In genomic region chr15:76012021-76012551, GRCh38 we compare ENCODE assay signal across 11 cellular contexts. TPM values are rescaled to one million over a fixed set of nuclear protein-coding genes. Genes with fewer than 3 reads are reported as not detected.
DNase-seq lines count a peak whose midpoint lies in the region; ATAC-seq lines count a peak whose summit lies in the region.
"Had no signal": no experiment of that assay in that cellular context is flagged by ENCODE, and none has a peak within 500 bp of the region (broad histone marks: within the 10 kb centered on the region; RNA-seq: fewer than 3 reads in every experiment).

TSS of gene NRG4 (minus strand) at chr15:76012424. CDS start at chr15:76011230, 1,194 bp downstream.

- H3K4me1 Mint-ChIP-seq in stimulated activated naive CD8-positive, alpha-beta T cell treated with anti-CD3 and anti-CD28 coated beads, Interleukin-15, Interleukin-2, amounts not matched to agents 100 ng/mL and 50 ng/mL, for 24 hours (ENCODE audit: low read depth), result peaks cover 6% of the 10 kb centered on the region
- peaks cover 4% of the 10 kb centered on the region for H3K4me1 Mint-ChIP-seq in T-helper 17 cell

- no peak for DNase-seq in stimulated activated naive CD8-positive, alpha-beta T cell treated with anti-CD3 and anti-CD28 coated beads, Interleukin-15, Interleukin-2, amounts not matched to agents 100 U/mL and 50 U/mL, for 24 hours
- DNase-seq in T-helper 17 cell (no peak), kidney tubule cell (ENCODE audit: low spot score) (peak; percentile 4), aorta (no peak), activated T-cell treated with anti-CD3 and anti-CD28 coated beads for 4 hours (no peak)
- DNase-seq: activated CD4-positive, alpha-beta T cell treated with anti-CD3 and anti-CD28 coated beads, Interleukin-2, amount 10 ng/mL, durations not matched to agents 24 days and 14 days; NCI-H1436; occipital lobe had no signal

- peak within 1 kb of the TSS; percentile 6 to 34 for H3K4me3 ChIP-seq in aorta (ENCODE audit: low read length in 2 of 2)

- peaks cover 3% of the 10 kb centered on the region for H3K36me3 Mint-ChIP-seq in stimulated activated naive CD8-positive, alpha-beta T cell treated with anti-CD3 and anti-CD28 coated beads, Interleukin-15, Interleukin-2, amounts not matched to agents 100 ng/mL and 50 ng/mL, for 24 hours (ENCODE audit: low read depth)
- H3K36me3 Mint-ChIP-seq in T-helper 17 cell (ENCODE audit: low read depth), result no peaks in the 10 kb centered on the region

- H3K27me3 ChIP-seq in aorta (ENCODE audit: control insufficient read depth in 1 of 2, insufficient read depth in 2 of 2, low read length in 1 of 2), result no peaks in the 10 kb centered on the region

- WGBS in aorta, 2 donors, result 4% methylated on average over 9 of the region's 9 CpGs

- no peak within 1 kb of the TSS for H3K27ac Mint-ChIP-seq in stimulated activated naive CD8-positive, alpha-beta T cell treated with anti-CD3 and anti-CD28 coated beads, Interleukin-15, Interleukin-2, amounts not matched to agents 100 ng/mL and 50 ng/mL, for 24 hours
- no peak within 1 kb of the TSS for H3K27ac Mint-ChIP-seq in T-helper 17 cell
- H3K27ac Mint-ChIP-seq: activated CD4-positive, alpha-beta T cell treated with anti-CD3 and anti-CD28 coated beads, Interleukin-2, amount 10 ng/mL, durations not matched to agents 24 days and 14 days had no signal

- peak within 1 kb of the TSS; percentile 15 for H3K4me3 Mint-ChIP-seq in stimulated activated naive CD8-positive, alpha-beta T cell treated with anti-CD3 and anti-CD28 coated beads, Interleukin-15, Interleukin-2, amounts not matched to agents 100 ng/mL and 50 ng/mL, for 24 hours
- peak within 1 kb of the TSS; percentile 71 for H3K4me3 Mint-ChIP-seq in T-helper 17 cell
- H3K4me3 Mint-ChIP-seq: activated CD4-positive, alpha-beta T cell treated with anti-CD3 and anti-CD28 coated beads, Interleukin-2, amount 10 ng/mL, durations not matched to agents 24 days and 14 days had no signal

- intact Hi-C loops in aorta (cut with DNase I), result no loop called here

- peaks cover 65% of the 10 kb centered on the region for H3K27me3 Mint-ChIP-seq in stimulated activated naive CD8-positive, alpha-beta T cell treated with anti-CD3 and anti-CD28 coated beads, Interleukin-15, Interleukin-2, amounts not matched to agents 100 ng/mL and 50 ng/mL, for 24 hours
- H3K27me3 Mint-ChIP-seq in T-helper 17 cell, result peaks cover 31% of the 10 kb centered on the region

- H3K9me3 Mint-ChIP-seq in stimulated activated naive CD8-positive, alpha-beta T cell treated with anti-CD3 and anti-CD28 coated beads, Interleukin-15, Interleukin-2, amounts not matched to agents 100 ng/mL and 50 ng/mL, for 24 hours, result peaks cover 11% of the 10 kb centered on the region

- no peak for ATAC-seq in stimulated activated naive CD8-positive, alpha-beta T cell treated with anti-CD3 and anti-CD28 coated beads, Interleukin-15, Interleukin-2, amounts not matched to agents 100 U/mL and 50 U/mL, for 24 hours
- ATAC-seq in T-helper 17 cell (no peak), aorta (ENCODE audit: low FRiP score) (no peak), GM18868 (IDR thresholded peaks at IDR 0.05; ENCODE audit: unreplicated experiment) (no peak), HG03571 (IDR thresholded peaks at IDR 0.05; ENCODE audit: unreplicated experiment) (no peak)

- no peaks in the 10 kb centered on the region for H3K4me1 ChIP-seq in aorta (ENCODE audit: control insufficient read depth in 1 of 2, insufficient read depth in 2 of 2, low read length in 2 of 2)

- no peaks in the 10 kb centered on the region for H3K36me3 ChIP-seq in aorta (ENCODE audit: control insufficient read depth in 1 of 2, insufficient read depth in 2 of 2, low read length in 1 of 2)

- H3K27ac ChIP-seq in aorta (ENCODE audit: low read depth in 1 of 2, low read length in 2 of 2), result no peak within 1 kb of the TSS

- H3K9me3 ChIP-seq in T-helper 17 cell (ENCODE audit: control insufficient read depth, low read length, poor library complexity, severe bottlenecking) (no peaks in the 10 kb centered on the region), aorta (ENCODE audit: control insufficient read depth, low read length) (no peaks in the 10 kb centered on the region)

RNA-seq across cellular contexts. Expression of gene NRG4, which starts in this region (rescaled TPM):
- total RNA-seq in T-helper 17 cell (not detected), aorta (not detected)
- polyA plus RNA-seq in aorta, result not detected
- total RNA-seq: activated CD4-positive, alpha-beta T cell treated with anti-CD3 and anti-CD28 coated beads, Interleukin-2, amount 10 ng/mL, durations not matched to agents 24 days and 14 days; occipital lobe had no signal
